Comparison of ENCODE assay signal across 1 cellular context in the genomic region with DNA sequence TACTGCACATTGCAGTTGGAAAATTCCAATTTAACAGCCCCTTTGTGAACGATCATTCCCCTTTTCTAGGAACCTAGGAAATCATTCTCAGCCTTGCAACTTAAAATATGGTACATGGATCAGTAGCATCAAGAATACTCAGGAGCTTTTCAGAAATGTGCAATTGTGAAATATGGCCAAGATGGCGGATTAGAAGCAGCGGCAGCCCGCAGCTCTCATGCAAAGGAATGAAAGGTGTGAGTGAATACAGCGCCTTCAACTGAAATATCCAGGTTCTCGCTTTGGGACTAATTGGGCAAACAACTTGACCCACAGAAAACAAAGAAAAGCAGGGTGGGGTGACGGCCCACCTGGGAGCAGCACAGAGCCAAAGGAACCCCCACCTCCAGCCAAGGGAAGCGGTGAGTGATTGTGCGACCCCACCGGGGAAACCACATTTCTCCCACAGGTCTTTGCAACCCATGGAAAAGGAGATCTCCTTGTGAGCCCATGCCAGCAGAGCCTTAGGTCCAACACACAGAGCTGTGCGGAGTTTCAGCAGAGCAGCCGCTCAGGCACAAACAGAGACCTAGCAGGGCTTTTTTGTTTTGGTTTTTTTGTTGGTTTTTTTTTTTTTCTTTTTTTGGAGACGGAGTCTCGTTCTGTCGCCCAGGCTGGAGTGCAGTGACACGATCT.
TF ChIP-seq lines count a peak whose summit lies in the region.

No MANE protein-coding gene starts in this region.

TF ChIP-seq in GM23338, 12 proteins besides CTCF, POLR2A, EP300 and RAD21 (continued from another document):
- TF ChIP-seq, protein P1, sequence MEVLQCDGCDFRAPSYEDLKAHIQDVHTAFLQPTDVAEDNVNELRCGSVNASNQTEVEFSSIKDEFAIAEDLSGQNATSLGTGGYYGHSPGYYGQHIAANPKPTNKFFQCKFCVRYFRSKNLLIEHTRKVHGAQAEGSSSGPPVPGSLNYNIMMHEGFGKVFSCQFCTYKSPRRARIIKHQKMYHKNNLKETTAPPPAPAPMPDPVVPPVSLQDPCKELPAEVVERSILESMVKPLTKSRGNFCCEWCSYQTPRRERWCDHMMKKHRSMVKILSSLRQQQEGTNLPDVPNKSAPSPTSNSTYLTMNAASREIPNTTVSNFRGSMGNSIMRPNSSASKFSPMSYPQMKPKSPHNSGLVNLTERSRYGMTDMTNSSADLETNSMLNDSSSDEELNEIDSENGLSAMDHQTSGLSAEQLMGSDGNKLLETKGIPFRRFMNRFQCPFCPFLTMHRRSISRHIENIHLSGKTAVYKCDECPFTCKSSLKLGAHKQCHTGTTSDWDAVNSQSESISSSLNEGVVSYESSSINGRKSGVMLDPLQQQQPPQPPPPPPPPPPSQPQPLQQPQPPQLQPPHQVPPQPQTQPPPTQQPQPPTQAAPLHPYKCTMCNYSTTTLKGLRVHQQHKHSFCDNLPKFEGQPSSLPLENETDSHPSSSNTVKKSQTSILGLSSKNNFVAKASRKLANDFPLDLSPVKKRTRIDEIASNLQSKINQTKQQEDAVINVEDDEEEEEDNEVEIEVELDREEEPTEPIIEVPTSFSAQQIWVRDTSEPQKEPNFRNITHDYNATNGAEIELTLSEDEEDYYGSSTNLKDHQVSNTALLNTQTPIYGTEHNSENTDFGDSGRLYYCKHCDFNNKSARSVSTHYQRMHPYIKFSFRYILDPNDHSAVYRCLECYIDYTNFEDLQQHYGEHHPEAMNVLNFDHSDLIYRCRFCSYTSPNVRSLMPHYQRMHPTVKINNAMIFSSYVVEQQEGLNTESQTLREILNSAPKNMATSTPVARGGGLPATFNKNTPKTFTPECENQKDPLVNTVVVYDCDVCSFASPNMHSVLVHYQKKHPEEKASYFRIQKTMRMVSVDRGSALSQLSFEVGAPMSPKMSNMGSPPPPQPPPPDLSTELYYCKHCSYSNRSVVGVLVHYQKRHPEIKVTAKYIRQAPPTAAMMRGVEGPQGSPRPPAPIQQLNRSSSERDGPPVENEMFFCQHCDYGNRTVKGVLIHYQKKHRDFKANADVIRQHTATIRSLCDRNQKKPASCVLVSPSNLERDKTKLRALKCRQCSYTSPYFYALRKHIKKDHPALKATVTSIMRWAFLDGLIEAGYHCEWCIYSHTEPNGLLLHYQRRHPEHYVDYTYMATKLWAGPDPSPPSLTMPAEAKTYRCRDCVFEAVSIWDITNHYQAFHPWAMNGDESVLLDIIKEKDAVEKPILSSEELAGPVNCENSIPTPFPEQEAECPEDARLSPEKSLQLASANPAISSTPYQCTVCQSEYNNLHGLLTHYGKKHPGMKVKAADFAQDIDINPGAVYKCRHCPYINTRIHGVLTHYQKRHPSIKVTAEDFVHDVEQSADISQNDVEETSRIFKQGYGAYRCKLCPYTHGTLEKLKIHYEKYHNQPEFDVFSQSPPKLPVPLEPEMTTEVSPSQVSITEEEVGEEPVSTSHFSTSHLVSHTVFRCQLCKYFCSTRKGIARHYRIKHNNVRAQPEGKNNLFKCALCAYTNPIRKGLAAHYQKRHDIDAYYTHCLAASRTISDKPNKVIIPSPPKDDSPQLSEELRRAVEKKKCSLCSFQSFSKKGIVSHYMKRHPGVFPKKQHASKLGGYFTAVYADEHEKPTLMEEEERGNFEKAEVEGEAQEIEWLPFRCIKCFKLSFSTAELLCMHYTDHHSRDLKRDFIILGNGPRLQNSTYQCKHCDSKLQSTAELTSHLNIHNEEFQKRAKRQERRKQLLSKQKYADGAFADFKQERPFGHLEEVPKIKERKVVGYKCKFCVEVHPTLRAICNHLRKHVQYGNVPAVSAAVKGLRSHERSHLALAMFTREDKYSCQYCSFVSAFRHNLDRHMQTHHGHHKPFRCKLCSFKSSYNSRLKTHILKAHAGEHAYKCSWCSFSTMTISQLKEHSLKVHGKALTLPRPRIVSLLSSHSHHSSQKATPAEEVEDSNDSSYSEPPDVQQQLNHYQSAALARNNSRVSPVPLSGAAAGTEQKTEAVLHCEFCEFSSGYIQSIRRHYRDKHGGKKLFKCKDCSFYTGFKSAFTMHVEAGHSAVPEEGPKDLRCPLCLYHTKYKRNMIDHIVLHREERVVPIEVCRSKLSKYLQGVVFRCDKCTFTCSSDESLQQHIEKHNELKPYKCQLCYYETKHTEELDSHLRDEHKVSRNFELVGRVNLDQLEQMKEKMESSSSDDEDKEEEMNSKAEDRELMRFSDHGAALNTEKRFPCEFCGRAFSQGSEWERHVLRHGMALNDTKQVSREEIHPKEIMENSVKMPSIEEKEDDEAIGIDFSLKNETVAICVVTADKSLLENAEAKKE (CRISPR knock-in tag; IDR thresholded peaks at IDR 0.05) = no peak
- TF ChIP-seq, protein P2, sequence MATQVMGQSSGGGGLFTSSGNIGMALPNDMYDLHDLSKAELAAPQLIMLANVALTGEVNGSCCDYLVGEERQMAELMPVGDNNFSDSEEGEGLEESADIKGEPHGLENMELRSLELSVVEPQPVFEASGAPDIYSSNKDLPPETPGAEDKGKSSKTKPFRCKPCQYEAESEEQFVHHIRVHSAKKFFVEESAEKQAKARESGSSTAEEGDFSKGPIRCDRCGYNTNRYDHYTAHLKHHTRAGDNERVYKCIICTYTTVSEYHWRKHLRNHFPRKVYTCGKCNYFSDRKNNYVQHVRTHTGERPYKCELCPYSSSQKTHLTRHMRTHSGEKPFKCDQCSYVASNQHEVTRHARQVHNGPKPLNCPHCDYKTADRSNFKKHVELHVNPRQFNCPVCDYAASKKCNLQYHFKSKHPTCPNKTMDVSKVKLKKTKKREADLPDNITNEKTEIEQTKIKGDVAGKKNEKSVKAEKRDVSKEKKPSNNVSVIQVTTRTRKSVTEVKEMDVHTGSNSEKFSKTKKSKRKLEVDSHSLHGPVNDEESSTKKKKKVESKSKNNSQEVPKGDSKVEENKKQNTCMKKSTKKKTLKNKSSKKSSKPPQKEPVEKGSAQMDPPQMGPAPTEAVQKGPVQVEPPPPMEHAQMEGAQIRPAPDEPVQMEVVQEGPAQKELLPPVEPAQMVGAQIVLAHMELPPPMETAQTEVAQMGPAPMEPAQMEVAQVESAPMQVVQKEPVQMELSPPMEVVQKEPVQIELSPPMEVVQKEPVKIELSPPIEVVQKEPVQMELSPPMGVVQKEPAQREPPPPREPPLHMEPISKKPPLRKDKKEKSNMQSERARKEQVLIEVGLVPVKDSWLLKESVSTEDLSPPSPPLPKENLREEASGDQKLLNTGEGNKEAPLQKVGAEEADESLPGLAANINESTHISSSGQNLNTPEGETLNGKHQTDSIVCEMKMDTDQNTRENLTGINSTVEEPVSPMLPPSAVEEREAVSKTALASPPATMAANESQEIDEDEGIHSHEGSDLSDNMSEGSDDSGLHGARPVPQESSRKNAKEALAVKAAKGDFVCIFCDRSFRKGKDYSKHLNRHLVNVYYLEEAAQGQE (IDR thresholded peaks at IDR 0.05; ENCODE audit: unreplicated experiment) = no peak
- TF ChIP-seq JUNB (IDR thresholded peaks at IDR 0.05; ENCODE audit: unreplicated experiment) (no peak), EZH2phosphoT487 (IDR thresholded peaks at IDR 0.05; ENCODE audit: unreplicated experiment) (no peak), POLR2AphosphoS5 (IDR thresholded peaks at IDR 0.05; ENCODE audit: low read depth) (no peak), ZNF114 (CRISPR knock-in tag; IDR thresholded peaks at IDR 0.05) (no peak), NANOG (IDR thresholded peaks at IDR 0.05; ENCODE audit: borderline replicate concordance) (no peak)
- TF ChIP-seq, protein P3, sequence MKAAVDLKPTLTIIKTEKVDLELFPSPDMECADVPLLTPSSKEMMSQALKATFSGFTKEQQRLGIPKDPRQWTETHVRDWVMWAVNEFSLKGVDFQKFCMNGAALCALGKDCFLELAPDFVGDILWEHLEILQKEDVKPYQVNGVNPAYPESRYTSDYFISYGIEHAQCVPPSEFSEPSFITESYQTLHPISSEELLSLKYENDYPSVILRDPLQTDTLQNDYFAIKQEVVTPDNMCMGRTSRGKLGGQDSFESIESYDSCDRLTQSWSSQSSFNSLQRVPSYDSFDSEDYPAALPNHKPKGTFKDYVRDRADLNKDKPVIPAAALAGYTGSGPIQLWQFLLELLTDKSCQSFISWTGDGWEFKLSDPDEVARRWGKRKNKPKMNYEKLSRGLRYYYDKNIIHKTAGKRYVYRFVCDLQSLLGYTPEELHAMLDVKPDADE (IDR thresholded peaks at IDR 0.05) = no peak
